Comparison of ENCODE assay signal across 11 cellular contexts in genomic region chr7:41145656-41146055, GRCh38.
A peak's percentile ranks its signal among the peaks of the same experiment; 100 is the strongest.
DNase-seq lines count a peak whose midpoint lies in the region; ATAC-seq and TF ChIP-seq lines count a peak whose summit lies in the region.
"Had no signal": no experiment of that assay in that cellular context is flagged by ENCODE, and none has a peak within 500 bp of the region (broad histone marks: within the 10 kb centered on the region; RNA-seq: fewer than 3 reads in every experiment).

No MANE protein-coding gene starts in this region.

- TF ChIP-seq POLR2A in adrenal gland (IDR thresholded peaks at IDR 0.05), result no peak

- DNase-seq in NCI-H69 (lab: John Stamatoyannopoulos, UW) (peak; percentile 23), brain pericyte (ENCODE audit: low read depth, low spot score) (peak; percentile 40), foreskin keratinocyte (no peak), adrenal gland (no peak)
- no peak for DNase-seq in activated CD4-positive, alpha-beta T cell treated with anti-CD3 and anti-CD28 coated beads, Interleukin-2, amount 50 U/mL, for 4 hours
- DNase-seq: Caco-2; CD8-positive, alpha-beta T cell; GOT3 had no signal

- no peaks in the 10 kb centered on the region for H3K36me3 ChIP-seq in adrenal gland (replicated peaks in 1 of 2)
- H3K36me3 ChIP-seq: HAP-1 had no signal

- H3K4me3 ChIP-seq in adrenal gland, result no peak overlapping the region
- H3K4me3 ChIP-seq: HAP-1 had no signal

- H3K4me1 ChIP-seq in foreskin keratinocyte (peaks cover 39% of the 10 kb centered on the region), adrenal gland (replicated peaks in 1 of 2) (no peaks in the 10 kb centered on the region)
- H3K4me1 ChIP-seq: Caco-2, HAP-1 had no signal

- H3K27ac ChIP-seq in foreskin keratinocyte, result peak overlapping the region; percentile 95
- no peak overlapping the region for H3K27ac ChIP-seq in adrenal gland

- WGBS in adrenal gland, 4 donors, result 69 to 81% (median 74%) methylated on average over 3 of the region's 3 CpGs

- intact Hi-C loops in adrenal gland (cut with DNase I), result no loop called here

- ATAC-seq in foreskin keratinocyte (no peak), HG02970 (IDR thresholded peaks at IDR 0.05; ENCODE audit: low FRiP score, unreplicated experiment) (no peak)
- ATAC-seq: CD8-positive, alpha-beta T cell; HepG2 had no signal

- TF ChIP-seq CTCF in foreskin keratinocyte (conservative IDR thresholded peaks at IDR 0.05), result no peak
- TF ChIP-seq CTCF in adrenal gland (IDR thresholded peaks at IDR 0.05), result no peak

- H3K27me3 ChIP-seq in foreskin keratinocyte (no peaks in the 10 kb centered on the region), adrenal gland (no peaks in the 10 kb centered on the region)

- no peaks in the 10 kb centered on the region for H3K9me3 ChIP-seq in adrenal gland (replicated peaks in 1 of 3)
- H3K9me3 ChIP-seq: Caco-2, HAP-1 had no signal

Comparison
In these comparisons a context has a peak if more than half of its experiments do, and no peak if none do; other contexts are left out.
1. DNase-seq: peak in NCI-H69 (single experiment) and brain pericyte (single experiment); none in foreskin keratinocyte (0 of 2), activated CD4-positive, alpha-beta T cell treated with anti-CD3 and anti-CD28 coated beads, Interleukin-2, amount 50 U/mL, for 4 hours (0 of 2) and adrenal gland (0 of 7).